In the genomic region with DNA sequence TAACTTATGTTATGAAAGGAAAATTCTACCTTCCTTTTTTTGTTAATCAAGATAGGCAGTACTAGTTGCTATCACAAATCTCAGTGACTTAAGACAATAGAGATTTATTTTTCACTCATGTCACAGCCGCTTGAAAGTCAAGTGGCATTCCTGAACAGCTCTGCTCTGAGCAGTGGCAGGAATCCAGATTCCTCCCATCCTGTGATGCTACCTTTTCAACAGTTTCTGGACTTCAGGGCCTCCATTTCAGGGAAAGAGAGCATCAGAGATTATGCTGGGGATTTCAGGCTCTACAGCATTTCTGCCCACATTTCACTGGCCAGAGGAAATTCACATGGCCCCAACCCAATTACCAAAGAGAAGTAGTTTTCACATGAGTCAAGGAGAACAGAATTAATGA, we compare ENCODE assay signal across 1 cellular context.
TF ChIP-seq lines count a peak whose summit lies in the region.

No MANE protein-coding gene starts in this region.

TF ChIP-seq in WTC11, 78 proteins besides CTCF, POLR2A, EP300 and RAD21 (continued from another document):
- TF ChIP-seq, protein P1, sequence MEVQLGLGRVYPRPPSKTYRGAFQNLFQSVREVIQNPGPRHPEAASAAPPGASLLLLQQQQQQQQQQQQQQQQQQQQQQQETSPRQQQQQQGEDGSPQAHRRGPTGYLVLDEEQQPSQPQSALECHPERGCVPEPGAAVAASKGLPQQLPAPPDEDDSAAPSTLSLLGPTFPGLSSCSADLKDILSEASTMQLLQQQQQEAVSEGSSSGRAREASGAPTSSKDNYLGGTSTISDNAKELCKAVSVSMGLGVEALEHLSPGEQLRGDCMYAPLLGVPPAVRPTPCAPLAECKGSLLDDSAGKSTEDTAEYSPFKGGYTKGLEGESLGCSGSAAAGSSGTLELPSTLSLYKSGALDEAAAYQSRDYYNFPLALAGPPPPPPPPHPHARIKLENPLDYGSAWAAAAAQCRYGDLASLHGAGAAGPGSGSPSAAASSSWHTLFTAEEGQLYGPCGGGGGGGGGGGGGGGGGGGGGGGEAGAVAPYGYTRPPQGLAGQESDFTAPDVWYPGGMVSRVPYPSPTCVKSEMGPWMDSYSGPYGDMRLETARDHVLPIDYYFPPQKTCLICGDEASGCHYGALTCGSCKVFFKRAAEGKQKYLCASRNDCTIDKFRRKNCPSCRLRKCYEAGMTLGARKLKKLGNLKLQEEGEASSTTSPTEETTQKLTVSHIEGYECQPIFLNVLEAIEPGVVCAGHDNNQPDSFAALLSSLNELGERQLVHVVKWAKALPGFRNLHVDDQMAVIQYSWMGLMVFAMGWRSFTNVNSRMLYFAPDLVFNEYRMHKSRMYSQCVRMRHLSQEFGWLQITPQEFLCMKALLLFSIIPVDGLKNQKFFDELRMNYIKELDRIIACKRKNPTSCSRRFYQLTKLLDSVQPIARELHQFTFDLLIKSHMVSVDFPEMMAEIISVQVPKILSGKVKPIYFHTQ (CRISPR knock-in tag; IDR thresholded peaks at IDR 0.05): no peak
- TF ChIP-seq, protein P2, sequence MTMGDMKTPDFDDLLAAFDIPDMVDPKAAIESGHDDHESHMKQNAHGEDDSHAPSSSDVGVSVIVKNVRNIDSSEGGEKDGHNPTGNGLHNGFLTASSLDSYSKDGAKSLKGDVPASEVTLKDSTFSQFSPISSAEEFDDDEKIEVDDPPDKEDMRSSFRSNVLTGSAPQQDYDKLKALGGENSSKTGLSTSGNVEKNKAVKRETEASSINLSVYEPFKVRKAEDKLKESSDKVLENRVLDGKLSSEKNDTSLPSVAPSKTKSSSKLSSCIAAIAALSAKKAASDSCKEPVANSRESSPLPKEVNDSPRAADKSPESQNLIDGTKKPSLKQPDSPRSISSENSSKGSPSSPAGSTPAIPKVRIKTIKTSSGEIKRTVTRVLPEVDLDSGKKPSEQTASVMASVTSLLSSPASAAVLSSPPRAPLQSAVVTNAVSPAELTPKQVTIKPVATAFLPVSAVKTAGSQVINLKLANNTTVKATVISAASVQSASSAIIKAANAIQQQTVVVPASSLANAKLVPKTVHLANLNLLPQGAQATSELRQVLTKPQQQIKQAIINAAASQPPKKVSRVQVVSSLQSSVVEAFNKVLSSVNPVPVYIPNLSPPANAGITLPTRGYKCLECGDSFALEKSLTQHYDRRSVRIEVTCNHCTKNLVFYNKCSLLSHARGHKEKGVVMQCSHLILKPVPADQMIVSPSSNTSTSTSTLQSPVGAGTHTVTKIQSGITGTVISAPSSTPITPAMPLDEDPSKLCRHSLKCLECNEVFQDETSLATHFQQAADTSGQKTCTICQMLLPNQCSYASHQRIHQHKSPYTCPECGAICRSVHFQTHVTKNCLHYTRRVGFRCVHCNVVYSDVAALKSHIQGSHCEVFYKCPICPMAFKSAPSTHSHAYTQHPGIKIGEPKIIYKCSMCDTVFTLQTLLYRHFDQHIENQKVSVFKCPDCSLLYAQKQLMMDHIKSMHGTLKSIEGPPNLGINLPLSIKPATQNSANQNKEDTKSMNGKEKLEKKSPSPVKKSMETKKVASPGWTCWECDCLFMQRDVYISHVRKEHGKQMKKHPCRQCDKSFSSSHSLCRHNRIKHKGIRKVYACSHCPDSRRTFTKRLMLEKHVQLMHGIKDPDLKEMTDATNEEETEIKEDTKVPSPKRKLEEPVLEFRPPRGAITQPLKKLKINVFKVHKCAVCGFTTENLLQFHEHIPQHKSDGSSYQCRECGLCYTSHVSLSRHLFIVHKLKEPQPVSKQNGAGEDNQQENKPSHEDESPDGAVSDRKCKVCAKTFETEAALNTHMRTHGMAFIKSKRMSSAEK (CRISPR knock-in tag; IDR thresholded peaks at IDR 0.05; ENCODE audit: borderline replicate concordance): no peak
- TF ChIP-seq, protein P3, sequence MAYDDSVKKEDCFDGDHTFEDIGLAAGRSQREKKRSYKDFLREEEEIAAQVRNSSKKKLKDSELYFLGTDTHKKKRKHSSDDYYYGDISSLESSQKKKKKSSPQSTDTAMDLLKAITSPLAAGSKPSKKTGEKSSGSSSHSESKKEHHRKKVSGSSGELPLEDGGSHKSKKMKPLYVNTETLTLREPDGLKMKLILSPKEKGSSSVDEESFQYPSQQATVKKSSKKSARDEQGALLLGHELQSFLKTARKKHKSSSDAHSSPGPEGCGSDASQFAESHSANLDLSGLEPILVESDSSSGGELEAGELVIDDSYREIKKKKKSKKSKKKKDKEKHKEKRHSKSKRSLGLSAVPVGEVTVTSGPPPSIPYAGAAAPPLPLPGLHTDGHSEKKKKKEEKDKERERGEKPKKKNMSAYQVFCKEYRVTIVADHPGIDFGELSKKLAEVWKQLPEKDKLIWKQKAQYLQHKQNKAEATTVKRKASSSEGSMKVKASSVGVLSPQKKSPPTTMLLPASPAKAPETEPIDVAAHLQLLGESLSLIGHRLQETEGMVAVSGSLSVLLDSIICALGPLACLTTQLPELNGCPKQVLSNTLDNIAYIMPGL (CRISPR knock-in tag; IDR thresholded peaks at IDR 0.05): no peak
- TF ChIP-seq JUN (CRISPR knock-in tag; IDR thresholded peaks at IDR 0.05): no peak
- TF ChIP-seq, protein P4, sequence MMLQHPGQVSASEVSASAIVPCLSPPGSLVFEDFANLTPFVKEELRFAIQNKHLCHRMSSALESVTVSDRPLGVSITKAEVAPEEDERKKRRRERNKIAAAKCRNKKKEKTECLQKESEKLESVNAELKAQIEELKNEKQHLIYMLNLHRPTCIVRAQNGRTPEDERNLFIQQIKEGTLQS (CRISPR knock-in tag; conservative IDR thresholded peaks at IDR 0.05): no peak
- TF ChIP-seq, protein P5, sequence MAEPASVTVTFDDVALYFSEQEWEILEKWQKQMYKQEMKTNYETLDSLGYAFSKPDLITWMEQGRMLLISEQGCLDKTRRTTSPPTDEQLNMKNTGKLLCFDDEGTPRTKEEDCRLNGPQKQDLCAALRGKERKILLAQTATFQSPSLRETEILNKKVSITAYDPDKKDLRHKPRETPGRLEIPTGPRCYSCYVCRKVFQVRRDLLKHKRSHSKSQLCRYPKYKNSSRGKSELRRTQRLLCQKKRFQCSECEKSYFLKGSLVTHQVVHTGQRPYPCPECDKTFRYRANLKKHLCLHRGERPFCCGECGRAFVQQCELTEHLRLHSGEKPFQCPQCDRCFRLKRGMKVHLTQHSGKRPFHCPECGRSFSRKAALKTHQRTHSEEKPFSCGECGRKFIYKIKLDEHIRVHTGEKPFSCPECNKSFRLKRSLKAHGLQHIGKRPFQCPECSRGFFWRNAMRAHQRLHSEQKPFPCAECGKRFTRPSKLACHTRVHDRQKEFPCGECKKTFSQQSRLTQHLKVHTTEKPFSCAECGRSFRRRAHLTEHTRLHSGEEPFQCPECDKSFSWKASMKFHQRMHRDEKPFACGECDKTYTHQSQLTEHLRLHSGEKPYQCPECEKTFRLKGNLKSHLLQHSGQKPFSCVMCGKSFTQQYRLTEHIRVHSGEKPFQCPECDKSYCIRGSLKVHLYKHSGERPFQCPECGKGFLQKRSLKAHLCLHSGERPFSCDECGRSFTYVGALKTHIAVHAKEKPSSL (CRISPR knock-in tag; conservative IDR thresholded peaks at IDR 0.05): no peak
- TF ChIP-seq SOX15 (CRISPR knock-in tag; IDR thresholded peaks at IDR 0.05): no peak
- no peak for TF ChIP-seq NFATC4 (CRISPR knock-in tag; IDR thresholded peaks at IDR 0.05)
- no peak for TF ChIP-seq NR1H2 (CRISPR knock-in tag; IDR thresholded peaks at IDR 0.05)
- no peak for TF ChIP-seq RORB (CRISPR knock-in tag; IDR thresholded peaks at IDR 0.05)
- no peak for TF ChIP-seq ETV6 (CRISPR knock-in tag; IDR thresholded peaks at IDR 0.05)
- no peak for TF ChIP-seq ATF1 (CRISPR knock-in tag; IDR thresholded peaks at IDR 0.05)
- TF ChIP-seq ZNF396 (CRISPR knock-in tag; IDR thresholded peaks at IDR 0.05; ENCODE audit: borderline replicate concordance): no peak
- TF ChIP-seq, protein P6, sequence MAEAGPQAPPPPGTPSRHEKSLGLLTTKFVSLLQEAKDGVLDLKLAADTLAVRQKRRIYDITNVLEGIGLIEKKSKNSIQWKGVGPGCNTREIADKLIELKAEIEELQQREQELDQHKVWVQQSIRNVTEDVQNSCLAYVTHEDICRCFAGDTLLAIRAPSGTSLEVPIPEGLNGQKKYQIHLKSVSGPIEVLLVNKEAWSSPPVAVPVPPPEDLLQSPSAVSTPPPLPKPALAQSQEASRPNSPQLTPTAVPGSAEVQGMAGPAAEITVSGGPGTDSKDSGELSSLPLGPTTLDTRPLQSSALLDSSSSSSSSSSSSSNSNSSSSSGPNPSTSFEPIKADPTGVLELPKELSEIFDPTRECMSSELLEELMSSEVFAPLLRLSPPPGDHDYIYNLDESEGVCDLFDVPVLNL (CRISPR knock-in tag; IDR thresholded peaks at IDR 0.05; ENCODE audit: borderline replicate concordance, low read depth): no peak
- TF ChIP-seq, protein P7, sequence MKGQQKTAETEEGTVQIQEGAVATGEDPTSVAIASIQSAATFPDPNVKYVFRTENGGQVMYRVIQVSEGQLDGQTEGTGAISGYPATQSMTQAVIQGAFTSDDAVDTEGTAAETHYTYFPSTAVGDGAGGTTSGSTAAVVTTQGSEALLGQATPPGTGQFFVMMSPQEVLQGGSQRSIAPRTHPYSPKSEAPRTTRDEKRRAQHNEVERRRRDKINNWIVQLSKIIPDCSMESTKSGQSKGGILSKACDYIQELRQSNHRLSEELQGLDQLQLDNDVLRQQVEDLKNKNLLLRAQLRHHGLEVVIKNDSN (CRISPR knock-in tag; IDR thresholded peaks at IDR 0.05): no peak
- TF ChIP-seq, protein P8, sequence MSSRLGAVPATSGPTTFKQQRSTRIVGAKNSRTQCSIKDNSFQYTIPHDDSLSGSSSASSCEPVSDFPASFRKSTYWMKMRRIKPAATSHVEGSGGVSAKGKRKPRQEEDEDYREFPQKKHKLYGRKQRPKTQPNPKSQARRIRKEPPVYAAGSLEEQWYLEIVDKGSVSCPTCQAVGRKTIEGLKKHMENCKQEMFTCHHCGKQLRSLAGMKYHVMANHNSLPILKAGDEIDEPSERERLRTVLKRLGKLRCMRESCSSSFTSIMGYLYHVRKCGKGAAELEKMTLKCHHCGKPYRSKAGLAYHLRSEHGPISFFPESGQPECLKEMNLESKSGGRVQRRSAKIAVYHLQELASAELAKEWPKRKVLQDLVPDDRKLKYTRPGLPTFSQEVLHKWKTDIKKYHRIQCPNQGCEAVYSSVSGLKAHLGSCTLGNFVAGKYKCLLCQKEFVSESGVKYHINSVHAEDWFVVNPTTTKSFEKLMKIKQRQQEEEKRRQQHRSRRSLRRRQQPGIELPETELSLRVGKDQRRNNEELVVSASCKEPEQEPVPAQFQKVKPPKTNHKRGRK (CRISPR knock-in tag; IDR thresholded peaks at IDR 0.05; ENCODE audit: borderline replicate concordance): no peak
